Comparison of ENCODE assay signal across 7 cellular contexts in the genomic region with DNA sequence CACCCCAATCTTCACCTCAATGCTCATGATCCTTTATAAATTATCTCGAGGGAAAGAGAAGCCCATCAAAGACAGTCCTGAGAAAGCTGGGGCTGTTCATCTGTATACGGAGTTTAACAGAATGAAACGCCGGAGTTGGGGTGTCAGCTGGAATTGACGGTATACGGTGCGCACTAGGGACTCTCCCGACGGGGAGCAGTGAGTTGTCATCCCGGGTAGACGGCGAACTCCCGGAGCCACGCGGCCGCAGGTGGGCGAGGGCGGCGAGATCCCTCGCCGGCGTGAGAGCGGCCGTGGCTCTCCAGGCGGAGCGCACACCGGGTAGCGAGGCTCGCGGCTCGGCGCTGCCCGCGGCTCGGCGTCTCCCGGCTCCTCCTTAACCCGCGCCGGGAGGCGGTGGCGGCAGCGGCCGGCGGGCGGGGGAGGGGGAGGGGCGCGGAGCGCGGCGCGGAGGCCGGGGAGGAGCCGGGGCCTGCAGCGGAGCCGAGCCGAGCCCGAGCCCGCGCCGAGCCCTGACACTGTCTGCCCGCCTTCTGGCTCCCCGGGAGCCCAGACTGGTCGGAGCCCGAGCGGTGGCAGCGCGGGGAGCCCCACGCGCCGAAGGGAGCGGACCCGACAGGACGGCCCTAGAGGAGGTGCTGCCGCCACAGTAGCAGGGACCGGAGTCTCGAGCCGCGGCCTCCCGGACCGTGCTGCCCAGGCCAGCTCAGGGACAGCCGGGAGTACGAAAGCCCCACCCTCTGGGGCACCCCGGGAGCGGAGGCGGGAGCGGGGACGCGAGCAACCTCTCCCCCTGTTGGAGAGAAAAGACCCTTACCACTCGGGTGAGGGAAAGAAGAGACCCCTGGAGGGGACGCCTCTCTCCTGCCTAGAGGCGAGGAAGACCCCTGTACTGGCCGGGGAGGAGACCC. TPM values are rescaled to one million over a fixed set of nuclear protein-coding genes. Genes with fewer than 3 reads are reported as not detected.
DNase-seq lines count a peak whose midpoint lies in the region; ATAC-seq, FAIRE-seq and TF ChIP-seq lines count a peak whose summit lies in the region.

A gene (plus strand): TSS at position 475 of the 911 bp plus-strand sequence. CDS start 7,117 bp downstream, outside the sequence.

- intact Hi-C loops in spleen (cut with DNase I; ENCODE audit: low total_unique reads), result no loop called here

- peaks cover 40 to 68% (median 57%) of the 10 kb centered on the region in 6 donors for H3K4me1 ChIP-seq in spleen

- H3K36me3 ChIP-seq in bronchial epithelial cell (ENCODE audit: control insufficient read depth, insufficient read depth, low read length) (no peaks in the 10 kb centered on the region), spleen (peaks cover 0 to 17% (median 0%) of the 10 kb centered on the region in 6 donors)

- peak in 1 of 3 donors; percentile 12 for TF ChIP-seq POLR2A in spleen (IDR thresholded peaks at IDR 0.05)

- no peak for FAIRE-seq in bronchial epithelial cell (lab: Jason Lieb, UNC)

- no peaks in the 10 kb centered on the region for H3K9me3 ChIP-seq in spleen

- peak; percentile 68 for ATAC-seq in HG02623 (IDR thresholded peaks at IDR 0.05; ENCODE audit: unreplicated experiment)

- WGBS in spleen, 5 donors, result 0 to 1% (median 1%) methylated on average over 33 to 93 of the region's 93 CpGs

- H3K27me3 ChIP-seq in bronchial epithelial cell (ENCODE audit: control insufficient read depth, insufficient read depth, low read length) (no peaks in the 10 kb centered on the region), spleen (replicated peaks in 1 of 7) (no peaks in the 10 kb centered on the region)

- H3K4me3 ChIP-seq in WI38 (ENCODE audit: low read depth, low read length) (peak within 1 kb of the TSS; percentile 93), bronchial epithelial cell (ENCODE audit: low read depth, low read length) (peak within 1 kb of the TSS; percentile 68), spleen (peak within 1 kb of the TSS; percentile 71 to 94 (median 80))

- H3K27ac ChIP-seq in spleen, result peak within 1 kb of the TSS; percentile 82 to 96 (median 96)

- DNase-seq in GM13977 (ENCODE audit: low spot score) (peak; percentile 86), NCI-H1105 treated with DMSO at 0.1 percent for 48 hours (lab: John Stamatoyannopoulos, UW) (peak; percentile 53), bronchial epithelial cell (ENCODE audit: low read depth) (peak; percentile 42), inferior parietal cortex (ENCODE audit: extremely low spot score) (peak; percentile 65), spleen (peak; percentile 97)

- in situ Hi-C loops in GM13977 (cut with MboI; ENCODE audit: low pct_unique_long_range_greater_than_20kb, low sequenced_read_pairs, unreplicated experiment), result no loop called here

- TF ChIP-seq CTCF in GM13977 (IDR thresholded peaks at IDR 0.05; ENCODE audit: extremely low read depth, insufficient read depth, missing control alignments) (no peak), WI38 (IDR thresholded peaks at IDR 0.05; ENCODE audit: low read depth, low read length) (no peak), bronchial epithelial cell (IDR thresholded peaks at IDR 0.05; ENCODE audit: insufficient read depth, low read length, severe bottlenecking) (no peak), spleen (IDR thresholded peaks at IDR 0.05 in 8 of 11, conservative IDR thresholded peaks at IDR 0.05 in 3 of 11) (no peak)

RNA-seq across cellular contexts. Expression of the gene that starts here (rescaled TPM):
- total RNA-seq in bronchial epithelial cell (3.4 and 5.1 TPM in 2 replicates), spleen (10 to 100 TPM; 15.5 to 20.9 (median 18.4) TPM)
- polyA plus RNA-seq in spleen, result 1 to 10 TPM; 3.7 to 6.5 (median 5.6) TPM

Comparison
In these comparisons a context has a peak if more than half of its experiments do, and no peak if none do; other contexts are left out.
1. Peak in every context shown above with its lines: DNase-seq, ATAC-seq, H3K4me3 ChIP-seq and H3K27ac ChIP-seq.
2. DNase-seq: peak in every context shown above with its lines; median percentile 97 in spleen; 86 in GM13977; 65 in inferior parietal cortex; 53 in NCI-H1105 treated with DMSO at 0.1 percent for 48 hours; 42 in bronchial epithelial cell.